Comparison of ENCODE assay signal across 8 cellular contexts in the genomic region with DNA sequence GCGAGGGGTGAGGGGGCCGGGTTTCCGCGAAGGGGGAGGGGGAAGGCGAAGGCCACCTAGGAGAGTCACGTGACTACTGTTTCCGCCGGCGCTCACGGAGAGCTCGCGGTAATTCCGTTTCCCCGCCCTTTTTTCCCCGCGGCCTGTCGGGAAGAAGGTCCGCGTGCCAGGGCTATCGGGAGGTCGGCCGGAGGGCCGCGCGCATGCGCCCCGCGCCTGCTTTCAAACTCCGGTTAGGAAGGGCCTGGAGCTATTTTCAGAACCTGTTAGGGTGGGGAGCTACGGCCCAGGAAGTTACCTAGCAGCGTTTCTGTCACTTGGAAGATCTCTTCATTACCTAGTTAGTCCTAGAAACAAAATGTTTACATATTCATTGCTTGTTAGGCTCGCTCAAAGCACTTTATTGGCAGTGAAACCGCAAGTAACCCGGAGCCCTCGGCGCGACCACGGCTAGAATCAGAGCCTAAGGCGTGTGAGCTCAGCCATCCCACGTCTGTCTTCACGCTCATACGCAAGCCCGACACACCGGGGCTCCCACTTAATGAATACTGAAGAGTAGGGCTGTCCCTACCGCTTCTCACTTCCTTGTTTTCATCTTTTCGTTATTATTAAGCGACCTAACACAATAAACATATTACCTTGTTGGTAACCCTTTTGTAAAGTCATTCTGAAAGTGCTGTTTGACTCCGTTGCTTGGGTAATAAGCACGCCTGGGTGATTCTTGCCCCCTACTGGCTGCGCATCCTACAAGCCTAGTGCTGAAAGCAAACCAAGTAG. TPM values are rescaled to one million over a fixed set of nuclear protein-coding genes. Genes with fewer than 3 reads are reported as not detected.
DNase-seq lines count a peak whose midpoint lies in the region; ATAC-seq and TF ChIP-seq lines count a peak whose summit lies in the region.

No MANE protein-coding gene starts in this region.

- peak; percentile 68 for TF ChIP-seq CTCF in GM12801 (IDR thresholded peaks at IDR 0.05; ENCODE audit: extremely low read depth, insufficient read length)
- peak in 2 of 3 donors; percentile 80 to 83 for TF ChIP-seq CTCF in ovary (IDR thresholded peaks at IDR 0.05)
- TF ChIP-seq CTCF in tibial artery (IDR thresholded peaks at IDR 0.05) = peak; percentile 70 to 71

- TF ChIP-seq POLR2A in ovary (IDR thresholded peaks at IDR 0.05) = peak; percentile 55

- H3K4me3 Mint-ChIP-seq in activated naive CD8-positive, alpha-beta T cell treated with anti-CD3 and anti-CD28 coated beads for 36 hours = peak overlapping the region; percentile 89

- intact Hi-C loops in Right ventricle myocardium inferior (cut with DNase I) (loop anchor here (1.0 to 5.0 kb wide), 3 partner anchors 23 to 219 kb away; partner anchors contain the start of genes SNRNP35 and TMED2), ovary (cut with DNase I) (loop anchor here in 2 of 4 donors (2.0 kb wide), 2 partner anchors 23 to 95 kb away; partner anchors contain the start of gene CDK2AP1 (in 1 of the 2)), tibial artery (cut with DNase I; ENCODE audit: low total_unique reads) (loop anchor here (1.0 to 10.0 kb wide), 3 partner anchors 18 to 119 kb away; no protein-coding TSS in a partner anchor)

- H3K4me1 ChIP-seq in ovary (ENCODE audit: insufficient read depth) = peaks cover 6% of the 10 kb centered on the region
- H3K4me1 ChIP-seq in tibial artery = peaks cover 3 to 35% (median 14%) of the 10 kb centered on the region in 4 donors

- H3K4me1 Mint-ChIP-seq in activated naive CD8-positive, alpha-beta T cell treated with anti-CD3 and anti-CD28 coated beads for 36 hours = peaks cover 16% of the 10 kb centered on the region

- WGBS in ovary, 3 donors = 0 to 1% (median 1%) methylated on average over 40 to 50 of the region's 50 CpGs

- H3K36me3 Mint-ChIP-seq in activated naive CD8-positive, alpha-beta T cell treated with anti-CD3 and anti-CD28 coated beads for 36 hours = peaks cover 1% of the 10 kb centered on the region

- TF ChIP-seq EP300 in ovary (IDR thresholded peaks at IDR 0.05) = peak; percentile 50

- peak; percentile 94 for DNase-seq in NCI-H1092 (lab: John Stamatoyannopoulos, UW)
- peak; percentile 97 for DNase-seq in activated naive CD8-positive, alpha-beta T cell treated with anti-CD3 and anti-CD28 coated beads for 36 hours
- peak; percentile 99 for DNase-seq in Right ventricle myocardium inferior (ENCODE audit: missing footprints)
- DNase-seq in ovary = peak; percentile 98 to 99 (median 98)
- peak; percentile 97 to 99 for DNase-seq in tibial artery

- no peaks in the 10 kb centered on the region for H3K36me3 ChIP-seq in ovary
- H3K36me3 ChIP-seq in tibial artery = no peaks in the 10 kb centered on the region

- no peaks in the 10 kb centered on the region for H3K27me3 Mint-ChIP-seq in activated naive CD8-positive, alpha-beta T cell treated with anti-CD3 and anti-CD28 coated beads for 36 hours

- H3K9me3 Mint-ChIP-seq in activated naive CD8-positive, alpha-beta T cell treated with anti-CD3 and anti-CD28 coated beads for 36 hours = no peaks in the 10 kb centered on the region

- peak overlapping the region; percentile 83 to 93 for H3K27ac ChIP-seq in ovary
- H3K27ac ChIP-seq in tibial artery = peak overlapping the region; percentile 94 to 95

- peak overlapping the region; percentile 98 for H3K27ac Mint-ChIP-seq in activated naive CD8-positive, alpha-beta T cell treated with anti-CD3 and anti-CD28 coated beads for 36 hours

- H3K4me3 ChIP-seq in ovary = peak overlapping the region; percentile 67
- peak overlapping the region; percentile 60 to 94 for H3K4me3 ChIP-seq in tibial artery

- no peaks in the 10 kb centered on the region for H3K9me3 ChIP-seq in ovary
- no peaks in the 10 kb centered on the region for H3K9me3 ChIP-seq in tibial artery

- H3K27me3 ChIP-seq in ovary = no peaks in the 10 kb centered on the region
- no peaks in the 10 kb centered on the region for H3K27me3 ChIP-seq in tibial artery

- ATAC-seq in HG02610 (IDR thresholded peaks at IDR 0.05; ENCODE audit: unreplicated experiment) (peak; percentile 70), SK-N-SH treated with all-trans-retinoic acid at 6 μM for 48 hours (peak; percentile 85), Right ventricle myocardium inferior (peak; percentile 95)

TF ChIP-seq in SK-N-SH treated with all-trans-retinoic acid at 6 μM for 48 hours, 23 proteins besides CTCF, POLR2A, EP300 and RAD21:
- no peak for TF ChIP-seq ESRRG (CRISPR knock-in tag; IDR thresholded peaks at IDR 0.05)
- no peak for TF ChIP-seq RARB (CRISPR knock-in tag; IDR thresholded peaks at IDR 0.05)
- TF ChIP-seq POU6F1 (CRISPR knock-in tag; IDR thresholded peaks at IDR 0.05; ENCODE audit: borderline replicate concordance, low read depth) = no peak

RNA-seq across cellular contexts. Expression of gene SBNO1, which starts 0.7 kb away (rescaled TPM):
- 10 to 100 TPM; 50.8 to 50.9 TPM for total RNA-seq in activated naive CD8-positive, alpha-beta T cell treated with anti-CD3 and anti-CD28 coated beads for 36 hours
- total RNA-seq in Right ventricle myocardium inferior = 25.8 TPM
- 10 to 100 TPM; 13.7 to 34.0 (median 27.2) TPM for total RNA-seq in ovary
- polyA plus RNA-seq in ovary = 10 to 100 TPM in 1 of 2 donors, 1 to 10 TPM in 1; 5.7 to 12.5 TPM

RNA-seq across cellular contexts. Expression of gene KMT5A, which starts 18.6 kb away (rescaled TPM):
- 10 to 100 TPM; 41.2 to 42.6 TPM for total RNA-seq in activated naive CD8-positive, alpha-beta T cell treated with anti-CD3 and anti-CD28 coated beads for 36 hours
- total RNA-seq in Right ventricle myocardium inferior = 32.7 TPM
- 10 to 100 TPM; 14.4 to 31.0 (median 22.6) TPM for total RNA-seq in ovary
- 10 to 100 TPM; 21.6 to 47.9 TPM for polyA plus RNA-seq in ovary

Comparison
In these comparisons a context has a peak if more than half of its experiments do, and no peak if none do; other contexts are left out.
1. Peak in every context shown above with its lines: DNase-seq, ATAC-seq, H3K4me3 ChIP-seq and H3K27ac ChIP-seq.